Comparison of ENCODE assay signal across 23 cellular contexts in genomic region chr17:69882281-69882680, GRCh38.
"Had no signal": no experiment of that assay in that cellular context is flagged by ENCODE, and none has a peak within 500 bp of the region (broad histone marks: within the 10 kb centered on the region; RNA-seq: fewer than 3 reads in every experiment).

No MANE protein-coding gene starts in this region.

- H3K36me3 ChIP-seq: SJSA1 had no signal

- FAIRE-seq: HTR-8/SVneo, RCC 7860 had no signal

- H3K4me1 ChIP-seq: SJSA1 had no signal

- H3K27me3 ChIP-seq: SJSA1 had no signal

- H3K4me3 ChIP-seq: SJSA1, SK-N-MC had no signal

- DNase-seq: Karpas-422, KG1, MM.1S, NCI-H1092 treated with DMSO at 0.1 percent for 48 hours, NCI-H1436, NCI-H187, NCI-H2029, NCI-H2081 treated with DMSO at 0.1 percent for 48 hours, NCI-H2171, NCI-H226, NCI-H446, NCI-H510A, NCI-H524 treated with DMSO at 0.1 percent for 48 hours, NCI-H69, NCI-H774, Right ventricle myocardium superior, RPMI8226, SIG-M5 had no signal

- H3K9me3 ChIP-seq: SJSA1 had no signal

- H3K27ac ChIP-seq: HL-60, SJSA1, SK-N-MC had no signal
